ENCODE assay signal across 22 cellular contexts in the genomic region with DNA sequence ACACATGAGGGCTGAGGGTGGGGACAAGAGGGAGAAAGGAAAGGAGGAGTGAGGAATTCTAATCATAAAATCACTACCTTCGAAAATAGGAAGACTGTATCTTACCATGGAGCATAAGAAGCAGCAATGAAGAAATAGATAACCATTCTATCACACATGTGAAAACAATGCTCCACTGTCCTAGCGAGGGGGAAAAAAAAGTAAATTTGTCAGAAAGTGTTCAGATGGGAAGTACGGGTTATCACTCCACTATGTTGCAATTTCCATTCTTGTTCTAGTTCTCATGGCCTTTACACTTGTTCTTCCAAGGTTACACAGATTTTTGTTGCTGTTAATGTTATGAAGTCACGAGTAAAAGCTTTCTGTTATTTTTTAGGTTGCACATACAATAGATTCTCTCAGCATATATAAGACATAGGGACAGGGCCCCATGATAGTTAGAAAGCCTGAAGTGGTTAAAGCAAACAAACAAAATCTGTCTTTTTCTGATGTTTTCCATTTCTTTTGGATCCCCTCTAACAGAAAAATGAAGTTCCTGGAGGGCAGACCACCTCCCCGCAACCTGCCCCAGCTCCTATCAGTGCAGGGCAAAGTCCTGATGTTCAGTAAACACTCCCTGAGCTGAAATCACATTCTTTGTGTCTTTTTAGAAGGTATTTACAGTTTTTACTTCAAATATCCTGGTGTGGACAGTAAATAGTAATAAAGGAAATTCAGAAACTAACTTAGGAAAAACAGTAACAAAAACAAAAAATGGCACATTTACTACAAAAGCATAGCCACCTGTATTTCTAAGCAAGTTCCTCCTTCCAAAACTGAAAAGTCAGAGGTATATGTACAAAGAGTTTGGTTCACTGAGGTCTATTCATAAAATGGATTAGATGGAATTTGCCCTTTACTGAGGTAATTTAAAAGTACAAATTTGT. TPM values are rescaled to one million over a fixed set of nuclear protein-coding genes. Genes with fewer than 3 reads are reported as not detected.
DNase-seq lines count a peak whose midpoint lies in the region; ATAC-seq and TF ChIP-seq lines count a peak whose summit lies in the region.
"Had no signal": no experiment of that assay in that cellular context is flagged by ENCODE, and none has a peak within 500 bp of the region (broad histone marks: within the 10 kb centered on the region; RNA-seq: fewer than 3 reads in every experiment).

No MANE protein-coding gene starts in this region.

- no peaks in the 10 kb centered on the region for H4K20me1 ChIP-seq in hepatocyte (ENCODE audit: insufficient read depth, poor library complexity, severe bottlenecking)

- no peaks in the 10 kb centered on the region for H3K27me3 Mint-ChIP-seq in WTC11 (ENCODE audit: low read depth)
- H3K27me3 Mint-ChIP-seq in nephron progenitor cell (ENCODE audit: low read depth, poor library complexity), result no peaks in the 10 kb centered on the region
- H3K27me3 Mint-ChIP-seq in activated naive CD4-positive, alpha-beta T cell treated with anti-CD3 and anti-CD28 coated beads, Interleukin-2, amount 10 ng/mL, durations not matched to agents 7 days and 5 days, result no peaks in the 10 kb centered on the region
- H3K27me3 Mint-ChIP-seq: B cell had no signal

- H3K9me2 ChIP-seq in hepatocyte (replicated peaks; ENCODE audit: insufficient read depth), result no peaks in the 10 kb centered on the region

- no peaks in the 10 kb centered on the region for H3K79me2 ChIP-seq in hepatocyte

- peaks cover 22% of the 10 kb centered on the region for H3K4me1 ChIP-seq in hepatocyte (ENCODE audit: insufficient read depth)
- H3K4me1 ChIP-seq: Peyer's patch had no signal

- peak overlapping the region; percentile 52 for H3K27ac ChIP-seq in hepatocyte
- H3K27ac ChIP-seq: C4-2B, Peyer's patch, SK-N-MC had no signal

- POLR2A ChIA-PET in WTC11 (lab: Charles Lee), result interaction anchor here (0.6 kb wide), 1 partner anchor 376 kb away, joined by 3 read pairs; no protein-coding TSS in a partner anchor

- H3K36me3 ChIP-seq in hepatocyte (replicated peaks; ENCODE audit: insufficient read depth, low read depth), result no peaks in the 10 kb centered on the region

- DNase-seq in WTC11 (ENCODE audit: low spot score) (no peak), hepatocyte (ENCODE audit: low spot score) (no peak), nephron progenitor cell (no peak), NCI-H146 (lab: John Stamatoyannopoulos, UW) (no peak)
- DNase-seq in activated naive CD4-positive, alpha-beta T cell treated with anti-CD3 and anti-CD28 coated beads, Interleukin-2, amount 10 ng/mL, durations not matched to agents 7 days and 5 days, result no peak
- no peak for DNase-seq in stimulated activated CD4-positive, alpha-beta T cell treated with anti-CD3 and anti-CD28 coated beads, Interleukin-4, amount 100 ng/mL, for 4 hours
- DNase-seq: CD8-positive, alpha-beta T cell; DMS 273 treated with DMSO at 0.1 percent for 48 hours; DMS79 treated with DMSO at 0.1 percent for 48 hours; GF-D8; Kasumi-1; NCI-H1105; NCI-H1436 treated with DMSO at 0.1 percent for 48 hours; NCI-H2029; NCI-H69; Peyer's patch; SIG-M5 had no signal

- H3K27me3 ChIP-seq in hepatocyte, result no peaks in the 10 kb centered on the region
- H3K27me3 ChIP-seq: Peyer's patch had no signal

- TF ChIP-seq CTCF in WTC11 (IDR thresholded peaks at IDR 0.05) (no peak), hepatocyte (IDR thresholded peaks at IDR 0.05; ENCODE audit: poor library complexity) (no peak), nephron progenitor cell (IDR thresholded peaks at IDR 0.05) (no peak)

- H3K4me1 Mint-ChIP-seq in WTC11, result no peaks in the 10 kb centered on the region
- H3K4me1 Mint-ChIP-seq in nephron progenitor cell, result no peaks in the 10 kb centered on the region
- no peaks in the 10 kb centered on the region for H3K4me1 Mint-ChIP-seq in activated naive CD4-positive, alpha-beta T cell treated with anti-CD3 and anti-CD28 coated beads, Interleukin-2, amount 10 ng/mL, durations not matched to agents 7 days and 5 days

- H3K27ac Mint-ChIP-seq in WTC11, result no peak overlapping the region
- H3K27ac Mint-ChIP-seq in nephron progenitor cell, result peak overlapping the region; percentile 33
- H3K27ac Mint-ChIP-seq in activated naive CD4-positive, alpha-beta T cell treated with anti-CD3 and anti-CD28 coated beads, Interleukin-2, amount 10 ng/mL, durations not matched to agents 7 days and 5 days, result no peak overlapping the region
- H3K27ac Mint-ChIP-seq: B cell; CD8-positive, alpha-beta T cell had no signal

- peaks cover 63% of the 10 kb centered on the region for H3K36me3 Mint-ChIP-seq in WTC11
- H3K36me3 Mint-ChIP-seq in nephron progenitor cell (ENCODE audit: low read depth), result peaks cover 72% of the 10 kb centered on the region
- H3K36me3 Mint-ChIP-seq in activated naive CD4-positive, alpha-beta T cell treated with anti-CD3 and anti-CD28 coated beads, Interleukin-2, amount 10 ng/mL, durations not matched to agents 7 days and 5 days, result peaks cover 72% of the 10 kb centered on the region

- H2AFZ ChIP-seq in hepatocyte, result no peak overlapping the region

- H3K9me3 ChIP-seq in hepatocyte (ENCODE audit: low read depth), result no peaks in the 10 kb centered on the region
- H3K9me3 ChIP-seq: Peyer's patch had no signal

- peak overlapping the region; percentile 55 for H3K4me2 ChIP-seq in hepatocyte

- ATAC-seq in WTC11 (no peak), HG02759 (IDR thresholded peaks at IDR 0.05; ENCODE audit: unreplicated experiment) (no peak)
- ATAC-seq: CD8-positive, alpha-beta T cell; K562 had no signal

- 58% methylated on average over 5 of the region's 5 CpGs for WGBS in hepatocyte (ENCODE audit: low lambda C conversion rate, missing lambda C conversion rate)

- no peak overlapping the region for H3K4me3 ChIP-seq in hepatocyte
- H3K4me3 ChIP-seq: K562, Peyer's patch, SK-N-MC had no signal

- H3K4me3 Mint-ChIP-seq in WTC11 (no peak overlapping the region), nephron progenitor cell (no peak overlapping the region)
- H3K4me3 Mint-ChIP-seq in activated naive CD4-positive, alpha-beta T cell treated with anti-CD3 and anti-CD28 coated beads, Interleukin-2, amount 10 ng/mL, durations not matched to agents 7 days and 5 days, result no peak overlapping the region
- H3K4me3 Mint-ChIP-seq: B cell; CD8-positive, alpha-beta T cell had no signal

- H3K9me3 Mint-ChIP-seq in WTC11 (no peaks in the 10 kb centered on the region), nephron progenitor cell (no peaks in the 10 kb centered on the region)
- no peaks in the 10 kb centered on the region for H3K9me3 Mint-ChIP-seq in activated naive CD4-positive, alpha-beta T cell treated with anti-CD3 and anti-CD28 coated beads, Interleukin-2, amount 10 ng/mL, durations not matched to agents 7 days and 5 days
- H3K9me3 Mint-ChIP-seq: CD8-positive, alpha-beta T cell had no signal

- CTCF ChIA-PET in WTC11 (lab: Charles Lee), result no interaction called here
- CTCF ChIA-PET in activated naive CD4-positive, alpha-beta T cell treated with anti-CD3 and anti-CD28 coated beads, Interleukin-2, amount 10 ng/mL, durations not matched to agents 7 days and 5 days (lab: Charles Lee), result no interaction called here

TF ChIP-seq in WTC11, 78 proteins besides CTCF, POLR2A, EP300 and RAD21:
- no peak for TF ChIP-seq EMX1 (CRISPR knock-in tag; IDR thresholded peaks at IDR 0.05)
- peak; percentile 62; the same call in 1 of the 2 replicates for TF ChIP-seq GABPB1 (CRISPR knock-in tag; IDR thresholded peaks at IDR 0.05)
- no peak for TF ChIP-seq ZNF317 (CRISPR knock-in tag; IDR thresholded peaks at IDR 0.05; ENCODE audit: borderline replicate concordance, low read depth)
- TF ChIP-seq MAX (CRISPR knock-in tag; IDR thresholded peaks at IDR 0.05), result no peak
- TF ChIP-seq, protein P1, sequence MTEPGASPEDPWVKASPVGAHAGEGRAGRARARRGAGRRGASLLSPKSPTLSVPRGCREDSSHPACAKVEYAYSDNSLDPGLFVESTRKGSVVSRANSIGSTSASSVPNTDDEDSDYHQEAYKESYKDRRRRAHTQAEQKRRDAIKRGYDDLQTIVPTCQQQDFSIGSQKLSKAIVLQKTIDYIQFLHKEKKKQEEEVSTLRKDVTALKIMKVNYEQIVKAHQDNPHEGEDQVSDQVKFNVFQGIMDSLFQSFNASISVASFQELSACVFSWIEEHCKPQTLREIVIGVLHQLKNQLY (CRISPR knock-in tag; IDR thresholded peaks at IDR 0.05), result no peak
- TF ChIP-seq USF2 (CRISPR knock-in tag; IDR thresholded peaks at IDR 0.05), result no peak
- no peak for TF ChIP-seq TP53 (CRISPR knock-in tag; IDR thresholded peaks at IDR 0.05)

RNA-seq across cellular contexts. Expression of gene MMD, which starts 13.7 kb away (rescaled TPM):
- total RNA-seq in WTC11 (2021), result 37.2 to 42.8 TPM (median 40.8 TPM) in 3 replicates
- total RNA-seq in hepatocyte, result 29.5 and 34.7 TPM in 2 replicates
- 19.4 and 26.9 TPM in 2 replicates for polyA plus RNA-seq in hepatocyte
